Comparison of ENCODE assay signal across 1 cellular context in the genomic region with DNA sequence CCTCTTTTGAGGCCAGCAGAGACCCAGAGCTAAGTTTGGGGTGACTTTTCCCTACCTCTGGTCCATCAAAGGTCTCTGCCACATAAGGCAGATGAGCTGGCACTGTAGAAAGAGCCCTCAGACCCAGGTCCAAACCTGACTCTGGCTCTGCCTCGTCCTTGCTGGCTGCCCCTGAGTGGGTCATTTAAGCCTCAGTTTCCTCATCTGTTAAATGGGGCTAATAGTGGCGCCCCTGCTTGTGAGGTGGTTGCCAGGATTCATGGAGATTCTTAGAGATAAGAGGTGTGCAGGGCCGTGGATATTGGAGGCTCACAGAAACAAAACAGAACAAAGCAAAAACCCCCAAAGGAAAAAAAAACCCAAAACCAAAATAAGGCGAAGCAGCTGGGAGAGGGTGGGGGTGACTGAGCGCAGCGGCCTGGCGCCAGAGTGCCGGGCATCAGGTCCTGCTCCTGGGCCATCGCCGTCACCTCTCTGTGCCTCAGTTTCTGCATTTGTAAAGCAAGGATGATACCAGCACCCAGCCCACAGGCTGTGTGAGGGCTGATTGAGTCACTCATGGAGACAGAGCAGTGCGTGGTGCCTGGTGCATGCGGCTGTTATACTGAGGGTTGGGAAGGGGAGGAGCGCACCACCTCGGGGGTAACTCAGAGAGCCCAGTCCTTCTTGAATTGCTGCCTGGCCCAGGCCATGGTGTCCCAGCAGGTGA.
TF ChIP-seq lines count a peak whose summit lies in the region.

No MANE protein-coding gene starts in this region.

TF ChIP-seq in HEK293, 187 proteins besides CTCF, POLR2A, EP300 and RAD21:
- no peak for TF ChIP-seq BCL11B (tag by site-specific recombination; IDR thresholded peaks at IDR 0.05; ENCODE audit: low read depth)
- 0 out of 2 replicates have a peak, but pooled peaks have one; percentile 24 for TF ChIP-seq ZNF10 (tag by site-specific recombination; IDR thresholded peaks at IDR 0.05)
